In the genomic region with DNA sequence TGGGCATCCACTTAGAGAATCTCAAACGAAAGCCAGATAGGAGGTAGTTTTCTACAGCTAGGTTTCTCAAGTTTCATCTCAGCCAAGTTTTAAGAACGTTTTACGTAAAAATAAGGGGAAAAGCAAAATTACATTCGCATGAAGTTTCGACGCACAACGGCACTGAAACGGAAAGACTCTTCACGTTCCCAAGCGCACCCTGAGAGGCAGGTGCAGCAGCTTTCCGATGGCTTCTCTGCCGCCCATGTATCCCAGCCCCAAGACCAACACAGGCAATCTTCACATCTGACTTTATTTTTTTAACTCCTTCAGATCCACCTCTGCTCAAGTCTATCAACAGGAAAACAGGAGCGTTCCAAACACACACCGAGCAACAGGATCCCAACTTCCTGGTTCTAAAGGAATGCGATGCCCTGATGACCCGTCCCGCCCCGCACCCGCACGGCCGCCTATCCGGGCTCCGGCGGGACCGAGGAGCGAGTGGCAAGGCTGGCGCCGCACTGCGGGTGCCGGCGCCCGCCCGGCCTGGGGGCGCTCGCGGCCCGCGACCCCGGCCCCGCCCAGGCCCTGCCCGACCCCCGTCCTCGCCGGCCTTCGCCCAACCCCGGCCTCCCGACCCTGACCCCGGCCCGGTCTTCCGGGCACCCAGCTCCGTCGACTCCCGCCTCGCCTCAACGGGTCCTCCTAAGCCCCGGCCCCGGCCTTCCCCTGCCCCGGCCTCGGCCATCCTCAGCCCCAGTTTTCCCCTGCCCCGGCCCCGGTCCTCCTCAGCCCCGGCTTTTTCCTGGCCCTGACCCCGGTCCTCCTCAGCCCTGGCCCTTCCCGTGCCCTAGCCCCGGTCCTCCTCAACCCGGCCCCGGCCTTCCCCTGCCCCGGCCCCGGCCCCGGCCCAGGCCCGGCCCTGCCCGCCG, we compare ENCODE assay signal across 8 cellular contexts. TPM values are rescaled to one million over a fixed set of nuclear protein-coding genes. Genes with fewer than 3 reads are reported as not detected.
DNase-seq lines count a peak whose midpoint lies in the region; ATAC-seq and TF ChIP-seq lines count a peak whose summit lies in the region.

No MANE protein-coding gene starts in this region.

- DNase-seq in Right ventricle myocardium inferior (ENCODE audit: missing footprints), result peak; percentile 77
- DNase-seq in cardiac septum (ENCODE audit: low spot score), result no peak
- peak; percentile 56 for DNase-seq in MG63
- peak; percentile 71 for DNase-seq in activated CD8-positive, alpha-beta memory T cell treated with anti-CD3 and anti-CD28 coated beads, Interleukin-2, amount 50 U/mL, for 48 hours
- DNase-seq in fibroblast of gingiva (ENCODE audit: low read depth), result peak; percentile 26
- DNase-seq in natural killer cell, result peak; percentile 29
- no peak for DNase-seq in NCI-H1930 (lab: John Stamatoyannopoulos, UW)

- intact Hi-C loops in Right ventricle myocardium inferior (cut with DNase I) (loop anchor here (1.0 to 10.0 kb wide), 3 partner anchors 57 to 124 kb away; partner anchors contain the start of genes GTPBP4 and WDR37), cardiac septum (cut with DNase I) (loop anchor here (5.0 to 10.0 kb wide), 4 partner anchors 58 to 246 kb away; partner anchors contain the start of genes DIP2C and WDR37), natural killer cell (cut with micrococcal nuclease) (loop anchor here (2.0 kb wide), 2 partner anchors 58 to 118 kb away; partner anchors contain the start of genes GTPBP4 and IDI1)

- no peaks in the 10 kb centered on the region for H3K9me3 ChIP-seq in MG63

- H3K4me3 Mint-ChIP-seq in natural killer cell, result peak overlapping the region; percentile 95

- ATAC-seq in Right ventricle myocardium inferior (no peak), natural killer cell (peak in 1 of 3 donors; percentile 1), HG02840 (IDR thresholded peaks at IDR 0.05; ENCODE audit: low FRiP score, unreplicated experiment) (no peak)

- H3K27me3 ChIP-seq in MG63, result no peaks in the 10 kb centered on the region

- peaks cover 31 to 45% of the 10 kb centered on the region in 2 donors for H3K4me1 Mint-ChIP-seq in natural killer cell

- TF ChIP-seq CTCF in natural killer cell (IDR thresholded peaks at IDR 0.05), result no peak

- no peaks in the 10 kb centered on the region for H3K9me3 Mint-ChIP-seq in natural killer cell

- no peaks in the 10 kb centered on the region for H3K27me3 Mint-ChIP-seq in natural killer cell (ENCODE audit: low read depth in 2 of 2)

- H3K36me3 Mint-ChIP-seq in natural killer cell, result no peaks in the 10 kb centered on the region

- H3K36me3 ChIP-seq in MG63, result peaks cover 19% of the 10 kb centered on the region

- peak overlapping the region; percentile 71 for H3K4me3 ChIP-seq in MG63

- peak overlapping the region; percentile 91 to 97 for H3K27ac Mint-ChIP-seq in natural killer cell

RNA-seq across cellular contexts. Expression of gene LARP4B, which starts 0.8 kb away (rescaled TPM):
- total RNA-seq in Right ventricle myocardium inferior, result 58.9 TPM
- total RNA-seq in cardiac septum, result 69.8 TPM
- 11.1 and 13.4 TPM in 2 replicates for total RNA-seq in MG63 (2014; rRNA removed; shearing (Covaris generic); ENCODE audit: low replicate concordance)
- 10 to 100 TPM; 75.5 to 95.4 (median 90.2) TPM for total RNA-seq in natural killer cell

RNA-seq across cellular contexts. Expression of gene GTPBP4, which starts 57.6 kb away (rescaled TPM):
- total RNA-seq in Right ventricle myocardium inferior, result 29.3 TPM
- 33.1 TPM for total RNA-seq in cardiac septum
- 71.2 and 71.3 TPM in 2 replicates for total RNA-seq in MG63 (2014; rRNA removed; shearing (Covaris generic); ENCODE audit: low replicate concordance)
- total RNA-seq in natural killer cell, result 10 to 100 TPM; 53.9 to 99.6 (median 72.5) TPM

Comparison
In these comparisons a context has a peak if more than half of its experiments do, and no peak if none do; other contexts are left out.
1. DNase-seq: peak in Right ventricle myocardium inferior (single experiment), MG63 (single experiment), activated CD8-positive, alpha-beta memory T cell treated with anti-CD3 and anti-CD28 coated beads, Interleukin-2, amount 50 U/mL, for 48 hours (single experiment), fibroblast of gingiva (single experiment) and natural killer cell (single experiment); none in cardiac septum (single experiment) and NCI-H1930 (0 of 2).